In the genomic region with DNA sequence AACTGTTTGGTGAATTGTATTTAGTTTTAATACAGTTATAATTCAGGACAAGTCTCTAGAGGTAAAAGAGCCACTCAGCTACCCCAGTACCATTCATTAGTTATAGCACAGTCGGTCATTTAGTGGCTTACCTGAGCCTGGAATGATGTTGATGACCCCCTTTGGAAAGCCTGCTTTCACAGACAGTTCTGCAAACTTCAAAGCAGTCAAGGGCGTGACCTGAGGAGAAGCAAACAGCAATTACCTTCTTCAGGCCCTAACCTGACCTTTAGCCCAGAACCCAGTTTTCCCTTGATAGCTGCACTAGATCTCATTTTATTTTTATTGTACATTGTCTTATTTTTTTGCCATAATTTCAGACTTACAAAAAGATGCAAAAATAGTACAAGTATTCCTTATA, we compare ENCODE assay signal across 21 cellular contexts.
"Had no signal": no experiment of that assay in that cellular context is flagged by ENCODE, and none has a peak within 500 bp of the region (broad histone marks: within the 10 kb centered on the region; RNA-seq: fewer than 3 reads in every experiment).

No MANE protein-coding gene starts in this region.

- FAIRE-seq: RCC 7860 had no signal

- H3K4me3 ChIP-seq: breast epithelium had no signal

- H3K4me1 ChIP-seq: breast epithelium had no signal

- DNase-seq: activated B cell treated with CpG ODN at 0.5 μM for 24 hours; activated CD4-positive, alpha-beta T cell treated with anti-CD3 and anti-CD28 coated beads for 1 hour; activated CD4-positive, alpha-beta T cell treated with anti-CD3 and anti-CD28 coated beads, Interleukin-2, amount 10 ng/mL, durations not matched to agents 24 days and 14 days; activated CD4-positive, alpha-beta T cell treated with anti-CD3 and anti-CD28 coated beads, Interleukin-2, amount 50 U/mL, for 48 hours; activated CD8-positive, alpha-beta memory T cell treated with anti-CD3 and anti-CD28 coated beads, Interleukin-2, amount 10 ng/mL, durations not matched to agents 7 days and 5 days; activated effector memory CD4-positive, alpha-beta T cell treated with Interleukin-2 at 50 U/mL for 16 hours; activated naive CD4-positive, alpha-beta T cell; activated T-cell treated with anti-CD3 and anti-CD28 coated beads, Interleukin-2, amount 50 U/mL, for 24 hours; aorta; caudate nucleus; NCI-H1092; NCI-H1930; NCI-H345; NCI-H524; SHP77 treated with DMSO at 0.1 percent for 48 hours; T-helper 17 cell; T-helper 9 cell had no signal

- H3K36me3 Mint-ChIP-seq: activated CD8-positive, alpha-beta memory T cell treated with anti-CD3 and anti-CD28 coated beads, Interleukin-2, amount 10 ng/mL, durations not matched to agents 7 days and 5 days; activated naive CD4-positive, alpha-beta T cell treated with anti-CD3 and anti-CD28 coated beads, Interleukin-2, amount 50 U/mL, for 24 hours had no signal

- H3K27me3 Mint-ChIP-seq: activated B cell treated with CpG ODN at 0.5 μM for 24 hours; activated CD4-positive, alpha-beta T cell treated with anti-CD3 and anti-CD28 coated beads, Interleukin-2, amount 10 ng/mL, durations not matched to agents 24 days and 14 days; activated CD8-positive, alpha-beta memory T cell treated with anti-CD3 and anti-CD28 coated beads, Interleukin-2, amount 10 ng/mL, durations not matched to agents 7 days and 5 days; activated naive CD4-positive, alpha-beta T cell treated with anti-CD3 and anti-CD28 coated beads, Interleukin-2, amount 50 U/mL, for 24 hours; activated T-cell treated with anti-CD3 and anti-CD28 coated beads, Interleukin-2, amount 50 U/mL, for 24 hours; T-helper 17 cell had no signal

- H3K9me3 Mint-ChIP-seq: activated B cell treated with CpG ODN at 0.5 μM for 24 hours; activated naive CD4-positive, alpha-beta T cell treated with anti-CD3 and anti-CD28 coated beads, Interleukin-2, amount 50 U/mL, for 24 hours; activated T-cell treated with anti-CD3 and anti-CD28 coated beads, Interleukin-2, amount 50 U/mL, for 24 hours; activated T-helper 1 cell treated with anti-CD3 and anti-CD28 coated beads, Interleukin-12 subunit alpha, Interleukin-12 subunit beta, Interleukin-2, Interleukin-4 antibody, amounts not matched to agents 30 ng/mL and 10 ng/mL and 1 ng/mL, durations not matched to agents 14 hours and 24 hours and 36 hours had no signal

- H3K27me3 ChIP-seq: breast epithelium had no signal

- H3K27ac Mint-ChIP-seq: activated B cell treated with CpG ODN at 0.5 μM for 24 hours; activated CD4-positive, alpha-beta T cell treated with anti-CD3 and anti-CD28 coated beads, Interleukin-2, amount 10 ng/mL, durations not matched to agents 24 days and 14 days; activated CD8-positive, alpha-beta memory T cell treated with anti-CD3 and anti-CD28 coated beads, Interleukin-2, amount 10 ng/mL, durations not matched to agents 7 days and 5 days; activated T-cell treated with anti-CD3 and anti-CD28 coated beads, Interleukin-2, amount 50 U/mL, for 24 hours; activated T-helper 1 cell treated with anti-CD3 and anti-CD28 coated beads, Interleukin-12 subunit alpha, Interleukin-12 subunit beta, Interleukin-2, Interleukin-4 antibody, amounts not matched to agents 30 ng/mL and 10 ng/mL and 1 ng/mL, durations not matched to agents 14 hours and 24 hours and 36 hours; T-helper 17 cell had no signal

- H3K36me3 ChIP-seq: breast epithelium had no signal

- H3K4me3 Mint-ChIP-seq: activated B cell treated with CpG ODN at 0.5 μM for 24 hours; activated CD4-positive, alpha-beta T cell treated with anti-CD3 and anti-CD28 coated beads, Interleukin-2, amount 10 ng/mL, durations not matched to agents 24 days and 14 days; activated CD8-positive, alpha-beta memory T cell treated with anti-CD3 and anti-CD28 coated beads, Interleukin-2, amount 10 ng/mL, durations not matched to agents 7 days and 5 days; activated naive CD4-positive, alpha-beta T cell treated with anti-CD3 and anti-CD28 coated beads, Interleukin-2, amount 50 U/mL, for 24 hours; activated T-cell treated with anti-CD3 and anti-CD28 coated beads, Interleukin-2, amount 50 U/mL, for 24 hours; activated T-helper 1 cell treated with anti-CD3 and anti-CD28 coated beads, Interleukin-12 subunit alpha, Interleukin-12 subunit beta, Interleukin-2, Interleukin-4 antibody, amounts not matched to agents 30 ng/mL and 10 ng/mL and 1 ng/mL, durations not matched to agents 14 hours and 24 hours and 36 hours; T-helper 17 cell had no signal

- H3K9me3 ChIP-seq: breast epithelium had no signal

- ATAC-seq: activated CD8-positive, alpha-beta memory T cell treated with anti-CD3 and anti-CD28 coated beads, Interleukin-2, amount 10 ng/mL, durations not matched to agents 7 days and 5 days; T-helper 17 cell had no signal

- H3K27ac ChIP-seq: breast epithelium had no signal
